9 cellular contexts compared by ENCODE assay signal in genomic region chr1:56477164-56478111, GRCh38.
DNase-seq lines count a peak whose midpoint lies in the region; ATAC-seq, FAIRE-seq and TF ChIP-seq lines count a peak whose summit lies in the region.
"Had no signal": no experiment of that assay in that cellular context is flagged by ENCODE, and none has a peak within 500 bp of the region (broad histone marks: within the 10 kb centered on the region; RNA-seq: fewer than 3 reads in every experiment).

No MANE protein-coding gene starts in this region.

- peak; percentile 27 for DNase-seq in DMS79 treated with DMSO at 0.1 percent for 48 hours (lab: John Stamatoyannopoulos, UW)
- DNase-seq in DMS79 (lab: John Stamatoyannopoulos, UW) = no peak
- DNase-seq in dorsolateral prefrontal cortex = peak; percentile 5 to 72 (median 50)
- DNase-seq in HepG2 (ENCODE audit: low spot score) = peak; percentile 85
- peak; percentile 69 to 82 for DNase-seq in suprapubic skin (ENCODE audit: low spot score in 2 of 2)
- no peak for DNase-seq in PC-9
- no peak for DNase-seq in activated gamma-delta T cell (lab: John Stamatoyannopoulos, UW)
- DNase-seq in HPDE6-E6E7 (ENCODE audit: extremely low spot score) = no peak

- TF ChIP-seq EP300 in HepG2 (IDR thresholded peaks at IDR 0.05; ENCODE audit: low read depth in 2 of 2, low read length in 2 of 2) = peak in 1 of 2 experiments; percentile 54; a peak in 2 of 4 replicates
- no peak for TF ChIP-seq EP300 in HepG2 (CRISPR knock-in tag; IDR thresholded peaks at IDR 0.05; ENCODE audit: borderline replicate concordance)
- no peak for TF ChIP-seq EP300 in suprapubic skin (IDR thresholded peaks at IDR 0.05)

- H3K27ac ChIP-seq in dorsolateral prefrontal cortex (peak overlapping the region in 58 of 59 donors; percentile 38 to 96 (median 88)), HepG2 (ENCODE audit: extremely low read length, insufficient read depth, low read length) (peak overlapping the region; percentile 95), suprapubic skin (peak overlapping the region; percentile 87), PC-9 (no peak overlapping the region)
- H3K27ac ChIP-seq: A549 had no signal

- H3K4me1 ChIP-seq in HepG2 (ENCODE audit: insufficient read depth, low read length) (peaks cover 82% of the 10 kb centered on the region), suprapubic skin (peaks cover 31% of the 10 kb centered on the region), PC-9 (replicated peaks; ENCODE audit: insufficient read depth) (peaks cover 7% of the 10 kb centered on the region; the same call in 1 of the 2 replicates)

- CTCF ChIA-PET in HepG2 (lab: Yijun Ruan, JAX; ENCODE audit: low intra/inter-chr PET ratio, low total read pairs) = no interaction called here
- CTCF ChIA-PET in PC-9 (lab: Charles Lee) = interaction anchor here (0.6 kb wide), 1 partner anchor 34 kb away, joined by 5 read pairs; no protein-coding TSS in a partner anchor

- no peaks in the 10 kb centered on the region for H3K9me3 ChIP-seq in HepG2 (ENCODE audit: low read length)
- H3K9me3 ChIP-seq in suprapubic skin = no peaks in the 10 kb centered on the region
- H3K9me3 ChIP-seq in PC-9 (ENCODE audit: insufficient read depth, low read depth) = no peaks in the 10 kb centered on the region
- H3K9me3 ChIP-seq: A549 had no signal

- no peaks in the 10 kb centered on the region for H4K20me1 ChIP-seq in HepG2 (ENCODE audit: insufficient read depth, low read length)
- no peaks in the 10 kb centered on the region for H4K20me1 ChIP-seq in PC-9 (ENCODE audit: insufficient read depth)

- H3K36me3 ChIP-seq in HepG2 (replicated peaks in 1 of 2; ENCODE audit: control insufficient read depth in 1 of 2, insufficient read depth in 2 of 2, low read length in 2 of 2) (no peaks in the 10 kb centered on the region), suprapubic skin (no peaks in the 10 kb centered on the region), PC-9 (ENCODE audit: low read depth) (no peaks in the 10 kb centered on the region; the same call in 1 of the 2 replicates)

- TF ChIP-seq RAD21 in HepG2 (CRISPR knock-in tag; IDR thresholded peaks at IDR 0.05) = no peak; the same call in none of the 2 replicates

- H3K27me3 ChIP-seq in dorsolateral prefrontal cortex (peaks cover 0 to 19% (median 0%) of the 10 kb centered on the region in 45 donors), HepG2 (ENCODE audit: control insufficient read depth in 1 of 2, insufficient read depth in 2 of 2, low read length in 2 of 2) (no peaks in the 10 kb centered on the region), suprapubic skin (no peaks in the 10 kb centered on the region), PC-9 (ENCODE audit: insufficient read depth, low read depth) (no peaks in the 10 kb centered on the region)

- intact Hi-C loops in dorsolateral prefrontal cortex (cut with DNase I) (no loop called here), HepG2 (cut with micrococcal nuclease; ENCODE audit: unreplicated experiment) (loop anchor here (1.0 kb wide), 2 partner anchors 17 to 63 kb away; no protein-coding TSS in a partner anchor), PC-9 (cut with micrococcal nuclease; ENCODE audit: unreplicated experiment) (no loop called here)

- peak; percentile 90 for ATAC-seq in HepG2
- ATAC-seq: A549 had no signal

- POLR2A ChIA-PET in HepG2 (lab: Yijun Ruan, JAX) = interaction anchor here (0.7 to 2.8 kb wide), 28 partner anchors 10 to 341 kb away, joined by 3 to 31 read pairs (median 6); partner anchors contain the start of genes FYB2 and PLPP3
- POLR2A ChIA-PET in PC-9 (lab: Charles Lee; ENCODE audit: unreplicated experiment) = interaction anchor here (0.6 kb wide), 1 partner anchor 759 kb away, joined by 11 read pairs; no protein-coding TSS in a partner anchor

- H3K9me2 ChIP-seq in PC-9 (ENCODE audit: insufficient read depth) = no peaks in the 10 kb centered on the region

- BruUV-seq in HepG2 (replicated peaks; lab: Mats Ljungman, UMichigan) = TSS peak; percentile 96
- no TSS peak for BruUV-seq in PC-9 (replicated peaks; lab: Mats Ljungman, UMichigan)

- peak overlapping the region; percentile 81 for H3K9ac ChIP-seq in HepG2 (ENCODE audit: insufficient read depth, low read depth, low read length)

- H3F3A ChIP-seq in PC-9 (ENCODE audit: insufficient read depth, low read depth) = no peaks in the 10 kb centered on the region

- TF ChIP-seq POLR2A in HepG2 (IDR thresholded peaks at IDR 0.05; ENCODE audit: insufficient read depth in 1 of 2, low read depth in 2 of 2, low read length in 2 of 2) (peak; percentile 44 to 73; a peak in 2 of 4 replicates), suprapubic skin (IDR thresholded peaks at IDR 0.05) (peak in 1 of 2 donors; percentile 15)

- H2AFZ ChIP-seq in HepG2 (ENCODE audit: low read length) (no peak overlapping the region), PC-9 (no peak overlapping the region)

- peak in 1 of 56 donors; percentile 15 for TF ChIP-seq CTCF in dorsolateral prefrontal cortex (IDR thresholded peaks at IDR 0.05 in 54 of 56, conservative IDR thresholded peaks at IDR 0.05 in 2 of 56; ENCODE audit: low read depth in 1 of 56, partially characterized antibody in 56 of 56)
- no peak for TF ChIP-seq CTCF in HepG2 (CRISPR knock-in tag; IDR thresholded peaks at IDR 0.05)
- no peak for TF ChIP-seq CTCF in suprapubic skin (IDR thresholded peaks at IDR 0.05)
- no peak for TF ChIP-seq CTCF in PC-9 (conservative IDR thresholded peaks at IDR 0.05)

- peak overlapping the region; percentile 87 for H3K4me2 ChIP-seq in HepG2 (ENCODE audit: low read depth, low read length)
- H3K4me2 ChIP-seq in PC-9 = no peak overlapping the region
- H3K4me2 ChIP-seq: A549 had no signal

- in situ Hi-C loops in HepG2 (cut with HindIII; ENCODE audit: extremely low pct_ligation_motif_present, low pct_unique_long_range_greater_than_20kb) = no loop called here

- WGBS in HepG2 (ENCODE audit: low lambda C conversion rate) = 5% methylated on average over 26 of the region's 62 CpGs
- 4% methylated on average over 56 of the region's 62 CpGs for WGBS in suprapubic skin

- peak overlapping the region; percentile 39 to 79 (median 66) for H3K4me3 ChIP-seq in dorsolateral prefrontal cortex
- peak overlapping the region; percentile 64 to 77 (median 68) for H3K4me3 ChIP-seq in HepG2 (replicated peaks in 1 of 3; ENCODE audit: insufficient read depth in 1 of 3, low read depth in 2 of 3, low read length in 3 of 3)
- H3K4me3 ChIP-seq in suprapubic skin = peak overlapping the region; percentile 59
- H3K4me3 ChIP-seq in PC-9 = no peak overlapping the region
- H3K4me3 ChIP-seq: A549 had no signal

- FAIRE-seq in HepG2 (lab: Jason Lieb, UNC) = peak; percentile 92
- FAIRE-seq: A549 had no signal

- H3K79me2 ChIP-seq in HepG2 (ENCODE audit: insufficient read depth, low read length) = no peaks in the 10 kb centered on the region
- H3K79me2 ChIP-seq in PC-9 (ENCODE audit: low read depth) = no peaks in the 10 kb centered on the region

TF ChIP-seq in HepG2, 621 proteins besides CTCF, POLR2A, EP300 and RAD21 (continues in another document):
- TF ChIP-seq ZNF710 (CRISPR knock-in tag; IDR thresholded peaks at IDR 0.05; ENCODE audit: borderline replicate concordance) (peak; percentile 48; the same call in 1 of the 2 replicates), ZNF275 (CRISPR knock-in tag; IDR thresholded peaks at IDR 0.05; ENCODE audit: borderline replicate concordance) (no peak), ZNF891 (CRISPR knock-in tag; IDR thresholded peaks at IDR 0.05) (0 out of 2 replicates have a peak, but pooled peaks have one; percentile 34), TFDP1 (CRISPR knock-in tag; IDR thresholded peaks at IDR 0.05; ENCODE audit: borderline replicate concordance) (0 out of 2 replicates have a peak, but pooled peaks have one; percentile 18), STAG1 (CRISPR knock-in tag; IDR thresholded peaks at IDR 0.05) (0 out of 2 replicates have a peak, but pooled peaks have one; percentile 6), KDM5B (CRISPR knock-in tag; IDR thresholded peaks at IDR 0.05; ENCODE audit: borderline replicate concordance) (peak; percentile 22; the same call in 1 of the 2 replicates)

Comparison
In these comparisons a context has a peak if more than half of its experiments do, and no peak if none do; other contexts are left out.
1. DNase-seq: peak in DMS79 treated with DMSO at 0.1 percent for 48 hours (single experiment), dorsolateral prefrontal cortex (10 of 10), HepG2 (single experiment) and suprapubic skin (2 of 2); none in DMS79 (single experiment), PC-9 (0 of 2), activated gamma-delta T cell (single experiment) and HPDE6-E6E7 (single experiment).